ENCODE assay signal across 8 cellular contexts in genomic region chr4:88697588-88698329, GRCh38. TPM values are rescaled to one million over a fixed set of nuclear protein-coding genes. Genes with fewer than 3 reads are reported as not detected.
A peak's percentile ranks its signal among the peaks of the same experiment; 100 is the strongest.
DNase-seq lines count a peak whose midpoint lies in the region; TF ChIP-seq lines count a peak whose summit lies in the region.

NAP1L5 (minus strand) TSS chr4:88697829; CDS start chr4:88697754, 75 bp downstream.

- POLR2A ChIA-PET in HEK293T (lab: Yijun Ruan, JAX) = no interaction called here

- no peaks in the 10 kb centered on the region for H4K20me1 ChIP-seq in MM.1S (ENCODE audit: insufficient read depth, low read length)

- TF ChIP-seq CTCF in MM.1S (IDR thresholded peaks at IDR 0.05; ENCODE audit: low read length) = no peak

- DNase-seq in G401 (ENCODE audit: low spot score) = peak; percentile 81
- DNase-seq in H7 = peak; percentile 58
- DNase-seq in MM.1S = no peak
- peak; percentile 68 for DNase-seq in activated CD4-positive, CD25-positive, alpha-beta regulatory T cell treated with anti-CD3 and anti-CD28 coated beads, Interleukin-2, amount 50 U/mL, for 72 hours
- peak; percentile 78 for DNase-seq in cerebellar cortex (ENCODE audit: low spot score)
- peak; percentile 49 for DNase-seq in kidney tubule cell (ENCODE audit: low spot score)
- DNase-seq in stimulated activated CD4-positive, alpha-beta T cell treated with anti-CD3 and anti-CD28 coated beads, Interleukin-1b, Interleukin-23, amount 100 ng/mL, for 24 hours (ENCODE audit: low read depth in 4 of 4, low spot score in 1 of 4) = peak; percentile 25 to 45 (median 34)
- no peak for DNase-seq in HEK293T (ENCODE audit: extremely low spot score)

- peak within 1 kb of the TSS; percentile 43; the same call in 1 of the 2 replicates for H3K4me3 ChIP-seq in H7 (ENCODE audit: insufficient read depth, low read depth, low read length)
- H3K4me3 ChIP-seq in MM.1S (ENCODE audit: low read length) = peak within 1 kb of the TSS; percentile 51

- H2AFZ ChIP-seq in MM.1S (ENCODE audit: low read length) = peak within 1 kb of the TSS; percentile 50; the same call in 1 of the 2 replicates

- H3K27me3 ChIP-seq in H7 (ENCODE audit: control insufficient read depth, insufficient read depth, low read length) (no peaks in the 10 kb centered on the region; the same call in 1 of the 2 replicates), MM.1S (replicated peaks; ENCODE audit: insufficient read depth, low read length) (no peaks in the 10 kb centered on the region)

- no peaks in the 10 kb centered on the region for H3K9me2 ChIP-seq in MM.1S (replicated peaks; ENCODE audit: insufficient read depth, low read length)

- no peak within 1 kb of the TSS for H3K27ac ChIP-seq in MM.1S (ENCODE audit: low read length)

- H3K9ac ChIP-seq in MM.1S (ENCODE audit: low read length) = peak within 1 kb of the TSS; percentile 35; the same call in 1 of the 2 replicates

- in situ Hi-C loops in G401 (cut with HindIII; ENCODE audit: low sequenced_read_pairs) = no loop called here

- no peaks in the 10 kb centered on the region for H3K9me3 ChIP-seq in MM.1S (replicated peaks; ENCODE audit: insufficient read depth, low read length)

- peak within 1 kb of the TSS; percentile 35; the same call in 1 of the 2 replicates for H3K4me2 ChIP-seq in MM.1S (ENCODE audit: low read depth, low read length)

- no peaks in the 10 kb centered on the region for H3K36me3 ChIP-seq in H7 (replicated peaks; ENCODE audit: control insufficient read depth, insufficient read depth, low read length)
- H3K36me3 ChIP-seq in MM.1S (replicated peaks; ENCODE audit: insufficient read depth, low read length) = no peaks in the 10 kb centered on the region

- no peaks in the 10 kb centered on the region for H3K79me2 ChIP-seq in MM.1S (ENCODE audit: low read length)

- CTCF ChIA-PET in HEK293T (lab: Yijun Ruan, JAX) = no interaction called here

- no peaks in the 10 kb centered on the region for H3F3A ChIP-seq in MM.1S (ENCODE audit: insufficient read depth, low read length)

- no peaks in the 10 kb centered on the region for H3K4me1 ChIP-seq in MM.1S (ENCODE audit: low read length)

TF ChIP-seq in HEK293T, 16 proteins besides CTCF, POLR2A, EP300 and RAD21:
- TF ChIP-seq FOXA1 (IDR thresholded peaks at IDR 0.05) (no peak), HDGF (IDR thresholded peaks at IDR 0.05; ENCODE audit: borderline replicate concordance) (no peak), PKNOX1 (IDR thresholded peaks at IDR 0.05) (no peak), SUZ12 (IDR thresholded peaks at IDR 0.05) (no peak), CTBP1 (IDR thresholded peaks at IDR 0.05; ENCODE audit: borderline replicate concordance) (no peak)
TF ChIP-seq in HEK293T: peak in this region for 0.

RNA-seq across cellular contexts. Expression of gene NAP1L5, which starts in this region (rescaled TPM):
- total RNA-seq in G401 (2014; rRNA removed; shearing (Covaris generic)) = 5.4 and 6.3 TPM in 2 replicates
- total RNA-seq in H7 (2014; rRNA removed; shearing (Covaris generic)) = 1.3 and 1.8 TPM in 2 replicates

Comparison
In these comparisons a context has a peak if more than half of its experiments do, and no peak if none do; other contexts are left out.
1. DNase-seq: peak in G401 (single experiment), H7 (single experiment), activated CD4-positive, CD25-positive, alpha-beta regulatory T cell treated with anti-CD3 and anti-CD28 coated beads, Interleukin-2, amount 50 U/mL, for 72 hours (single experiment), cerebellar cortex (single experiment), kidney tubule cell (single experiment) and stimulated activated CD4-positive, alpha-beta T cell treated with anti-CD3 and anti-CD28 coated beads, Interleukin-1b, Interleukin-23, amount 100 ng/mL, for 24 hours (4 of 4); none in MM.1S (single experiment) and HEK293T (single experiment).